Comparison of ENCODE assay signal across 17 cellular contexts in the genomic region with DNA sequence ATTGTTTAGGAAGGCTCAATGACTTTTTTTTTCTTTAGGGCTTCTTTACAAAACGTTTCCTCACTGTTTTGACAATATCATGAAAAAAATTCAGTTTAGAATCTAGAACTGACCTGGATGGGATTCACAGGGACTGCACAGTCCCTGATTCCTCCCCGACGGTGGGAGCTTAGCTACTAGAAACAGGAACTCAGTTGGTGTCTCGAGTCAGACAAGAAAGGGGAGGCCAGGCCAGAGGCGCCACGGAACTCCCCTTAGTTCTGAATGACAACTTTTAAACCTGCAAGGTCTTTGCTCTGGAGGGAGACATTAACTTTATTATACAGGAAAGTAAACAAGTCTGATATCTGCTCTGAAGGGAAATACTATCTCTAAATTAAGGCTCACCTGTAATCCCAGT.
"Had no signal": no experiment of that assay in that cellular context is flagged by ENCODE, and none has a peak within 500 bp of the region (broad histone marks: within the 10 kb centered on the region; RNA-seq: fewer than 3 reads in every experiment).

No MANE protein-coding gene starts in this region.

- H3K4me1 ChIP-seq: colonic mucosa, right atrium auricular region, thyroid gland, uterus had no signal

- H3K9me3 ChIP-seq: colonic mucosa, heart left ventricle, right atrium auricular region, thyroid gland, uterus had no signal

- H3K36me3 ChIP-seq: colonic mucosa, heart left ventricle, right atrium auricular region, thyroid gland, uterus had no signal

- H3K27ac Mint-ChIP-seq: stimulated activated effector memory CD8-positive, alpha-beta T cell treated with anti-CD3 and anti-CD28 coated beads, Interleukin-12 subunit alpha, Interleukin-12 subunit beta, amount 100 ng/mL, for 72 hours had no signal

- ATAC-seq: heart left ventricle; stimulated activated effector memory CD8-positive, alpha-beta T cell treated with anti-CD3 and anti-CD28 coated beads, Interleukin-12 subunit alpha, Interleukin-12 subunit beta, amount 100 ng/mL, for 72 hours had no signal

- H3K36me3 Mint-ChIP-seq: stimulated activated effector memory CD8-positive, alpha-beta T cell treated with anti-CD3 and anti-CD28 coated beads, Interleukin-12 subunit alpha, Interleukin-12 subunit beta, amount 100 ng/mL, for 72 hours had no signal

- H3K4me3 ChIP-seq: colonic mucosa, heart left ventricle, right atrium auricular region, thyroid gland, uterus had no signal

- H3K4me3 Mint-ChIP-seq: stimulated activated effector memory CD8-positive, alpha-beta T cell treated with anti-CD3 and anti-CD28 coated beads, Interleukin-12 subunit alpha, Interleukin-12 subunit beta, amount 100 ng/mL, for 72 hours had no signal

- DNase-seq: activated CD4-positive, alpha-beta T cell treated with anti-CD3 and anti-CD28 coated beads for 4 hours; activated gamma-delta T cell treated with Interleukin-2 at 50 U/mL for 16 hours; activated T-cell treated with anti-CD3 and anti-CD28 coated beads, Interleukin-2, amount 50 U/mL, for 48 hours; caudate nucleus; colonic mucosa; effector CD4-positive, alpha-beta T cell; foreskin melanocyte; heart left ventricle; islet precursor cell; nucleus accumbens; small intestine; T-helper 9 cell; thyroid gland; uterus had no signal

- H3K27ac ChIP-seq: colonic mucosa, heart left ventricle, right atrium auricular region, thyroid gland, uterus, VCaP had no signal

- H3K27me3 ChIP-seq: colonic mucosa, heart left ventricle, right atrium auricular region, thyroid gland, uterus had no signal

- H3K9me3 Mint-ChIP-seq: stimulated activated effector memory CD8-positive, alpha-beta T cell treated with anti-CD3 and anti-CD28 coated beads, Interleukin-12 subunit alpha, Interleukin-12 subunit beta, amount 100 ng/mL, for 72 hours had no signal
